14 cellular contexts compared by ENCODE assay signal in the genomic region with DNA sequence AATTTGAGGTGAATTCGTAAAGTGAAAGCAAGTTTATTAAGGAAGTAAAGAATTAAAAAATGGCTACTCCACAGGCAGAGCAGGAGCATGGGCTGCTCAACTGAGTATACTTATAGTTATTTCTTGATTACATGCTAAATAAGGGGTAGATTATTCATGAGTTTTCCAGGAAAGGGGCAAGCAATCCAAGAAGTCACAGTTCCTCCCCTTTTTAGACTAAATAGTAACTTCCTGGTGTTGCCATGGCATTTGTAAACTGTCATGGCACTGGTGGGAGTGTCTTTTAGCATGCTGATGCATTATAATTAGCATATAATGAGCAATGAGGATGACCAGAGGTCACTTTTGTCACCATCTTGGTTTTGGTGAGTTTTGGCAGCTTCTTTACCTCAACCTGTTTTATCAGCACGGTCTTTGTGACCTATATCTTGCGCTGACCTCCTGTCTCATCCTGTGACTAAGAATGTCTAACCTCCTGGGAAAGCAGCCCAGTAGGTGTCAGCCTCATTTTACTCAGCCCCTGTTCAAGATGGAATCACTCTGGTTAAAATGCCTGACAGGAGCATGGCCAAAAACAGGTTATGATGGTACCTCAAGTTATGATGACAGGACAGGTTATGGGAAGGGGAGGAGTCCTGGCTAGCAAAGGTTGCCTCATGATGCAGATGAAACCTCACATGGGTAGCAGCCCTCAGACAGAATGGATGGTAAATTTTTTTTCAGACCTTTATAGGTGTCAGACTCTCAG. TPM values are rescaled to one million over a fixed set of nuclear protein-coding genes. Genes with fewer than 3 reads are reported as not detected.
DNase-seq lines count a peak whose midpoint lies in the region; ATAC-seq and TF ChIP-seq lines count a peak whose summit lies in the region.
"Had no signal": no experiment of that assay in that cellular context is flagged by ENCODE, and none has a peak within 500 bp of the region (broad histone marks: within the 10 kb centered on the region; RNA-seq: fewer than 3 reads in every experiment).

No MANE protein-coding gene starts in this region.

- H3K9me3 ChIP-seq in PC-3 (ENCODE audit: low read length) (no peaks in the 10 kb centered on the region), skeletal muscle tissue (ENCODE audit: control insufficient read depth in 3 of 3, low read length in 3 of 3) (no peaks in the 10 kb centered on the region), testis (no peaks in the 10 kb centered on the region)
- H3K9me3 ChIP-seq: gastroesophageal sphincter, tibial artery had no signal

- H3K36me3 ChIP-seq in PC-3 (ENCODE audit: low read depth, low read length) (no peaks in the 10 kb centered on the region), skeletal muscle tissue (ENCODE audit: control insufficient read depth in 3 of 3, insufficient read depth in 3 of 3, low read length in 3 of 3) (no peaks in the 10 kb centered on the region), testis (ENCODE audit: low read depth, missing control alignments) (no peaks in the 10 kb centered on the region)
- H3K36me3 ChIP-seq: gastroesophageal sphincter, tibial artery had no signal

- intact Hi-C loops in activated CD8-positive, alpha-beta T cell treated with anti-CD3 and anti-CD28 coated beads for 36 hours (cut with micrococcal nuclease), result no loop called here
- intact Hi-C loops in PC-3 (cut with micrococcal nuclease) (no loop called here), testis (cut with DNase I; ENCODE audit: low total_unique reads) (no loop called here)

- H3K27ac Mint-ChIP-seq in activated CD8-positive, alpha-beta T cell treated with anti-CD3 and anti-CD28 coated beads for 36 hours, result peak overlapping the region; percentile 26
- no peak overlapping the region for H3K27ac Mint-ChIP-seq in activated CD8-positive, alpha-beta T cell treated with anti-CD3 and anti-CD28 coated beads, Interleukin-2, amount 10 ng/mL, durations not matched to agents 7 days and 5 days
- H3K27ac Mint-ChIP-seq in endothelial cell (ENCODE audit: unreplicated experiment), result peak overlapping the region; percentile 97

- TF ChIP-seq CTCF in activated CD8-positive, alpha-beta T cell treated with anti-CD3 and anti-CD28 coated beads for 36 hours (IDR thresholded peaks at IDR 0.05), result no peak
- TF ChIP-seq CTCF in PC-3 (conservative IDR thresholded peaks at IDR 0.05; ENCODE audit: low read depth, low read length), result no peak
- TF ChIP-seq CTCF in endothelial cell (IDR thresholded peaks at IDR 0.05; ENCODE audit: unreplicated experiment), result no peak
- no peak for TF ChIP-seq CTCF in testis (IDR thresholded peaks at IDR 0.05)
- no peak for TF ChIP-seq CTCF in foreskin fibroblast (IDR thresholded peaks at IDR 0.05; ENCODE audit: low read depth, low read length)

- no peaks in the 10 kb centered on the region for H3F3A ChIP-seq in PC-3 (ENCODE audit: low read length, unreplicated experiment)

- H3K9ac ChIP-seq in PC-3 (ENCODE audit: low read length) (no peak overlapping the region), skeletal muscle tissue (ENCODE audit: low read depth in 1 of 3, low read length in 3 of 3) (no peak overlapping the region)
- H3K9ac ChIP-seq: KMS-11 had no signal

- H3K27ac ChIP-seq in PC-3 (ENCODE audit: low read length) (no peak overlapping the region), skeletal muscle tissue (ENCODE audit: low read depth, low read length) (peak overlapping the region; percentile 53), testis (no peak overlapping the region)
- H3K27ac ChIP-seq: KMS-11, tibial artery had no signal

- peak; percentile 19 for DNase-seq in activated CD8-positive, alpha-beta T cell treated with anti-CD3 and anti-CD28 coated beads for 36 hours
- DNase-seq in activated CD8-positive, alpha-beta T cell treated with anti-CD3 and anti-CD28 coated beads, Interleukin-2, amount 10 ng/mL, durations not matched to agents 7 days and 5 days, result no peak
- peak; percentile 76 for DNase-seq in PC-3
- DNase-seq in endothelial cell (ENCODE audit: low spot score), result no peak
- no peak for DNase-seq in NCI-H446 treated with DMSO at 0.1 percent for 48 hours (lab: John Stamatoyannopoulos, UW)
- DNase-seq in testis, result no peak
- DNase-seq in foreskin fibroblast, result no peak
- DNase-seq: amygdala, NCI-H2029 treated with DMSO at 0.1 percent for 48 hours, tibial artery had no signal

- no peaks in the 10 kb centered on the region for H4K20me1 ChIP-seq in PC-3 (ENCODE audit: low read length)

- H3K27me3 ChIP-seq in PC-3 (ENCODE audit: low read length) (no peaks in the 10 kb centered on the region), skeletal muscle tissue (ENCODE audit: control insufficient read depth in 3 of 3, insufficient read depth in 3 of 3, low read length in 3 of 3) (no peaks in the 10 kb centered on the region), testis (no peaks in the 10 kb centered on the region)
- H3K27me3 ChIP-seq: gastroesophageal sphincter, tibial artery had no signal

- peak; percentile 80 for ATAC-seq in activated CD8-positive, alpha-beta T cell treated with anti-CD3 and anti-CD28 coated beads for 36 hours
- no peak for ATAC-seq in activated CD8-positive, alpha-beta T cell treated with anti-CD3 and anti-CD28 coated beads, Interleukin-2, amount 10 ng/mL, durations not matched to agents 7 days and 5 days
- peak; percentile 64 for ATAC-seq in PC-3
- ATAC-seq: gastroesophageal sphincter had no signal

- H3K27me3 Mint-ChIP-seq in activated CD8-positive, alpha-beta T cell treated with anti-CD3 and anti-CD28 coated beads for 36 hours, result no peaks in the 10 kb centered on the region
- peaks cover 4% of the 10 kb centered on the region for H3K27me3 Mint-ChIP-seq in activated CD8-positive, alpha-beta T cell treated with anti-CD3 and anti-CD28 coated beads, Interleukin-2, amount 10 ng/mL, durations not matched to agents 7 days and 5 days (ENCODE audit: low read depth)
- peaks cover 10% of the 10 kb centered on the region for H3K27me3 Mint-ChIP-seq in endothelial cell (ENCODE audit: unreplicated experiment)

- no peak overlapping the region for H3K4me2 ChIP-seq in PC-3 (ENCODE audit: low read length)
- H3K4me2 ChIP-seq: KMS-11, smooth muscle cell had no signal

- POLR2A ChIA-PET in activated CD8-positive, alpha-beta T cell treated with anti-CD3 and anti-CD28 coated beads for 36 hours (lab: Charles Lee), result no interaction called here
- POLR2A ChIA-PET in activated CD8-positive, alpha-beta T cell treated with anti-CD3 and anti-CD28 coated beads, Interleukin-2, amount 10 ng/mL, durations not matched to agents 7 days and 5 days (lab: Charles Lee), result no interaction called here
- POLR2A ChIA-PET in PC-3 (lab: Charles Lee; ENCODE audit: unreplicated experiment), result no interaction called here

- H3K79me2 ChIP-seq in PC-3 (ENCODE audit: low read length), result no peaks in the 10 kb centered on the region

- H3K4me1 Mint-ChIP-seq in activated CD8-positive, alpha-beta T cell treated with anti-CD3 and anti-CD28 coated beads for 36 hours (ENCODE audit: low read depth), result peaks cover 30% of the 10 kb centered on the region
- peaks cover 27% of the 10 kb centered on the region for H3K4me1 Mint-ChIP-seq in activated CD8-positive, alpha-beta T cell treated with anti-CD3 and anti-CD28 coated beads, Interleukin-2, amount 10 ng/mL, durations not matched to agents 7 days and 5 days (ENCODE audit: low read depth)
- peaks cover 97% of the 10 kb centered on the region for H3K4me1 Mint-ChIP-seq in endothelial cell (ENCODE audit: unreplicated experiment)

- H3K4me3 Mint-ChIP-seq in activated CD8-positive, alpha-beta T cell treated with anti-CD3 and anti-CD28 coated beads for 36 hours, result peak overlapping the region; percentile 2
- no peak overlapping the region for H3K4me3 Mint-ChIP-seq in activated CD8-positive, alpha-beta T cell treated with anti-CD3 and anti-CD28 coated beads, Interleukin-2, amount 10 ng/mL, durations not matched to agents 7 days and 5 days
- peak overlapping the region; percentile 20 for H3K4me3 Mint-ChIP-seq in endothelial cell (ENCODE audit: unreplicated experiment)

- H2AFZ ChIP-seq in PC-3 (ENCODE audit: low read length), result no peak overlapping the region

- H3K9me3 Mint-ChIP-seq in activated CD8-positive, alpha-beta T cell treated with anti-CD3 and anti-CD28 coated beads for 36 hours, result no peaks in the 10 kb centered on the region
- H3K9me3 Mint-ChIP-seq in activated CD8-positive, alpha-beta T cell treated with anti-CD3 and anti-CD28 coated beads, Interleukin-2, amount 10 ng/mL, durations not matched to agents 7 days and 5 days (ENCODE audit: insufficient read depth), result no peaks in the 10 kb centered on the region
- H3K9me3 Mint-ChIP-seq in endothelial cell (ENCODE audit: unreplicated experiment), result no peaks in the 10 kb centered on the region

- H3K9me2 ChIP-seq in PC-3 (replicated peaks; ENCODE audit: low read length), result no peaks in the 10 kb centered on the region

- TF ChIP-seq POLR2A in testis (IDR thresholded peaks at IDR 0.05), result no peak

- H3K4me1 ChIP-seq in PC-3 (ENCODE audit: insufficient read depth, low read length), result peaks cover 11% of the 10 kb centered on the region; the same call in 1 of the 2 replicates
- H3K4me1 ChIP-seq in skeletal muscle tissue (ENCODE audit: control insufficient read depth in 3 of 3, insufficient read depth in 3 of 3, low read length in 3 of 3), result peaks cover 0 to 6% (median 0%) of the 10 kb centered on the region in 3 donors
- no peaks in the 10 kb centered on the region for H3K4me1 ChIP-seq in testis
- H3K4me1 ChIP-seq: tibial artery had no signal

- no TSS peak for BruUV-seq in PC-3 (replicated peaks; lab: Mats Ljungman, UMichigan)

- no peaks in the 10 kb centered on the region for H3K36me3 Mint-ChIP-seq in activated CD8-positive, alpha-beta T cell treated with anti-CD3 and anti-CD28 coated beads for 36 hours (ENCODE audit: low read depth)
- H3K36me3 Mint-ChIP-seq in activated CD8-positive, alpha-beta T cell treated with anti-CD3 and anti-CD28 coated beads, Interleukin-2, amount 10 ng/mL, durations not matched to agents 7 days and 5 days (ENCODE audit: low read depth), result no peaks in the 10 kb centered on the region
- H3K36me3 Mint-ChIP-seq in endothelial cell (ENCODE audit: low read depth, unreplicated experiment), result peaks cover 30% of the 10 kb centered on the region

- H3K4me3 ChIP-seq in PC-3 (ENCODE audit: low read length) (no peak overlapping the region), skeletal muscle tissue (ENCODE audit: low read length in 3 of 3) (no peak overlapping the region), testis (no peak overlapping the region), foreskin fibroblast (ENCODE audit: low read depth in 1 of 2, low read length in 2 of 2) (no peak overlapping the region)
- H3K4me3 ChIP-seq: gastroesophageal sphincter, smooth muscle cell, tibial artery had no signal

- 90 to 93% methylated on average over 3 of the region's 3 CpGs for WGBS in testis, 2 donors

- CTCF ChIA-PET in activated CD8-positive, alpha-beta T cell treated with anti-CD3 and anti-CD28 coated beads for 36 hours (lab: Charles Lee), result interaction anchor here (1.0 to 1.1 kb wide), 2 partner anchors 18 to 48 kb away, joined by 3 to 4 read pairs; no protein-coding TSS in a partner anchor
- CTCF ChIA-PET in activated CD8-positive, alpha-beta T cell treated with anti-CD3 and anti-CD28 coated beads, Interleukin-2, amount 10 ng/mL, durations not matched to agents 7 days and 5 days (lab: Charles Lee), result no interaction called here
- CTCF ChIA-PET in PC-3 (lab: Charles Lee), result no interaction called here

RNA-seq across cellular contexts. Expression of a gene that starts 49.8 kb away (rescaled TPM):
- total RNA-seq in activated CD8-positive, alpha-beta T cell treated with anti-CD3 and anti-CD28 coated beads for 36 hours, result 1 to 10 TPM; 1.7 TPM
- total RNA-seq in activated CD8-positive, alpha-beta T cell treated with anti-CD3 and anti-CD28 coated beads, Interleukin-2, amount 10 ng/mL, durations not matched to agents 7 days and 5 days, result under 1 TPM; 0.23 to 0.66 TPM
- total RNA-seq in PC-3 (2014; rRNA removed) (8.9 and 9.8 TPM in 2 replicates), endothelial cell (ENCODE audit: unreplicated experiment) (153 TPM), skeletal muscle tissue (53.2 TPM), testis (10 to 100 TPM; 36.1 to 43.4 TPM)
- polyA plus RNA-seq in testis (ENCODE audit: insufficient read depth, low read depth, low replicate concordance), result 19.5 TPM

Comparison
In these comparisons a context has a peak if more than half of its experiments do, and no peak if none do; other contexts are left out.
1. DNase-seq: peak in activated CD8-positive, alpha-beta T cell treated with anti-CD3 and anti-CD28 coated beads for 36 hours (single experiment) and PC-3 (single experiment); none in activated CD8-positive, alpha-beta T cell treated with anti-CD3 and anti-CD28 coated beads, Interleukin-2, amount 10 ng/mL, durations not matched to agents 7 days and 5 days (single experiment), endothelial cell (single experiment), NCI-H446 treated with DMSO at 0.1 percent for 48 hours (single experiment), testis (single experiment) and foreskin fibroblast (0 of 2).